ENCODE assay signal across 8 cellular contexts in genomic region chr21:5154641-5154982, GRCh38.
DNase-seq lines count a peak whose midpoint lies in the region; ATAC-seq and TF ChIP-seq lines count a peak whose summit lies in the region.
"Not testable (repeated sequence)": the region's sequence is repeated elsewhere in the genome, so short reads cannot be mapped to it uniquely, and the experiment has no call there.

No MANE protein-coding gene starts in this region.

- not testable (repeated sequence) for H3K79me2 ChIP-seq in neural progenitor cell (ENCODE audit: low read depth)

- H4K20me1 ChIP-seq in neural progenitor cell (ENCODE audit: low read depth): not testable (repeated sequence)

- not testable (repeated sequence) for H3K36me3 ChIP-seq in CD8-positive, alpha-beta memory T cell (ENCODE audit: insufficient read depth, low read length); neural progenitor cell

- not testable (repeated sequence) for H3K27ac Mint-ChIP-seq in CD8-positive, alpha-beta memory T cell; activated naive CD8-positive, alpha-beta T cell treated with anti-CD3 and anti-CD28 coated beads, Interleukin-2, amount 10 ng/mL, durations not matched to agents 7 days and 5 days; neural progenitor cell

- not testable (repeated sequence) for H2AFZ ChIP-seq in neural progenitor cell (replicated peaks)

- H3K4me3 Mint-ChIP-seq in CD8-positive, alpha-beta memory T cell: peak overlapping the region in 4 of 7 donors; percentile 22 to 75 (median 30)
- H3K4me3 Mint-ChIP-seq in activated naive CD8-positive, alpha-beta T cell treated with anti-CD3 and anti-CD28 coated beads, Interleukin-2, amount 10 ng/mL, durations not matched to agents 7 days and 5 days: peak overlapping the region; percentile 22
- not testable (repeated sequence) for H3K4me3 Mint-ChIP-seq in neural progenitor cell

- H3K27me3 Mint-ChIP-seq in CD8-positive, alpha-beta memory T cell; activated naive CD8-positive, alpha-beta T cell treated with anti-CD3 and anti-CD28 coated beads, Interleukin-2, amount 10 ng/mL, durations not matched to agents 7 days and 5 days; neural progenitor cell (ENCODE audit: insufficient read depth, low read depth): not testable (repeated sequence)

- H3K27ac ChIP-seq in CD8-positive, alpha-beta memory T cell (ENCODE audit: low read depth, low read length); neural progenitor cell: not testable (repeated sequence)

- not testable (repeated sequence) for H3K9me3 Mint-ChIP-seq in CD8-positive, alpha-beta memory T cell; activated naive CD8-positive, alpha-beta T cell treated with anti-CD3 and anti-CD28 coated beads, Interleukin-2, amount 10 ng/mL, durations not matched to agents 7 days and 5 days; neural progenitor cell

- H3K4me3 ChIP-seq in CD8-positive, alpha-beta memory T cell (ENCODE audit: low read length): not testable (repeated sequence)
- H3K4me3 ChIP-seq in neural progenitor cell: peak overlapping the region; percentile 57

- CTCF ChIA-PET in CD8-positive, alpha-beta memory T cell (lab: Charles Lee): not testable (repeated sequence)

- not testable (repeated sequence) for H3K4me2 ChIP-seq in neural progenitor cell

- not testable (repeated sequence) for H3K9ac ChIP-seq in neural progenitor cell

- not testable (repeated sequence) for H3K36me3 Mint-ChIP-seq in CD8-positive, alpha-beta memory T cell; activated naive CD8-positive, alpha-beta T cell treated with anti-CD3 and anti-CD28 coated beads, Interleukin-2, amount 10 ng/mL, durations not matched to agents 7 days and 5 days; neural progenitor cell

- H3K27me3 ChIP-seq in CD8-positive, alpha-beta memory T cell (ENCODE audit: insufficient read depth, low read length, poor library complexity, severe bottlenecking); neural progenitor cell: not testable (repeated sequence)

- not testable (repeated sequence) for H3K4me1 Mint-ChIP-seq in CD8-positive, alpha-beta memory T cell; activated naive CD8-positive, alpha-beta T cell treated with anti-CD3 and anti-CD28 coated beads, Interleukin-2, amount 10 ng/mL, durations not matched to agents 7 days and 5 days; neural progenitor cell

- DNase-seq in CD8-positive, alpha-beta memory T cell: peak; percentile 69 to 93 (median 87)
- DNase-seq in T-helper 22 cell (ENCODE audit: low read depth) (peak; percentile 70), glomerular visceral epithelial cell (ENCODE audit: extremely low spot score) (peak; percentile 86), neural progenitor cell (ENCODE audit: low spot score) (peak; percentile 78)
- DNase-seq in activated naive CD8-positive, alpha-beta T cell treated with anti-CD3 and anti-CD28 coated beads, Interleukin-2, amount 10 ng/mL, durations not matched to agents 7 days and 5 days: peak; percentile 97
- peak; percentile 61 for DNase-seq in stimulated activated CD8-positive, alpha-beta memory T cell treated with anti-CD3 and anti-CD28 coated beads, Interleukin-15, amount 100 ng/mL, for 24 hours (ENCODE audit: low read depth)

- H3F3A ChIP-seq in neural progenitor cell (ENCODE audit: low read depth): not testable (repeated sequence)

- H3K4me1 ChIP-seq in CD8-positive, alpha-beta memory T cell (ENCODE audit: insufficient read depth, low read length); neural progenitor cell: not testable (repeated sequence)

- ATAC-seq in GM21529 (IDR thresholded peaks at IDR 0.05; ENCODE audit: unreplicated experiment): peak; percentile 93
- ATAC-seq in HG03439 (IDR thresholded peaks at IDR 0.05; ENCODE audit: unreplicated experiment): peak; percentile 92
- ATAC-seq in activated naive CD8-positive, alpha-beta T cell treated with anti-CD3 and anti-CD28 coated beads, Interleukin-2, amount 10 ng/mL, durations not matched to agents 7 days and 5 days (ENCODE audit: low read depth): peak; percentile 99

- not testable (repeated sequence) for TF ChIP-seq CTCF in neural progenitor cell (IDR thresholded peaks at IDR 0.05)

- H3K9me3 ChIP-seq in CD8-positive, alpha-beta memory T cell (ENCODE audit: low read length); neural progenitor cell (ENCODE audit: low read depth): not testable (repeated sequence)

- POLR2A ChIA-PET in CD8-positive, alpha-beta memory T cell (lab: Charles Lee); activated naive CD8-positive, alpha-beta T cell treated with anti-CD3 and anti-CD28 coated beads, Interleukin-2, amount 10 ng/mL, durations not matched to agents 7 days and 5 days (lab: Charles Lee): not testable (repeated sequence)
